ENCODE assay signal across 10 cellular contexts in the genomic region with DNA sequence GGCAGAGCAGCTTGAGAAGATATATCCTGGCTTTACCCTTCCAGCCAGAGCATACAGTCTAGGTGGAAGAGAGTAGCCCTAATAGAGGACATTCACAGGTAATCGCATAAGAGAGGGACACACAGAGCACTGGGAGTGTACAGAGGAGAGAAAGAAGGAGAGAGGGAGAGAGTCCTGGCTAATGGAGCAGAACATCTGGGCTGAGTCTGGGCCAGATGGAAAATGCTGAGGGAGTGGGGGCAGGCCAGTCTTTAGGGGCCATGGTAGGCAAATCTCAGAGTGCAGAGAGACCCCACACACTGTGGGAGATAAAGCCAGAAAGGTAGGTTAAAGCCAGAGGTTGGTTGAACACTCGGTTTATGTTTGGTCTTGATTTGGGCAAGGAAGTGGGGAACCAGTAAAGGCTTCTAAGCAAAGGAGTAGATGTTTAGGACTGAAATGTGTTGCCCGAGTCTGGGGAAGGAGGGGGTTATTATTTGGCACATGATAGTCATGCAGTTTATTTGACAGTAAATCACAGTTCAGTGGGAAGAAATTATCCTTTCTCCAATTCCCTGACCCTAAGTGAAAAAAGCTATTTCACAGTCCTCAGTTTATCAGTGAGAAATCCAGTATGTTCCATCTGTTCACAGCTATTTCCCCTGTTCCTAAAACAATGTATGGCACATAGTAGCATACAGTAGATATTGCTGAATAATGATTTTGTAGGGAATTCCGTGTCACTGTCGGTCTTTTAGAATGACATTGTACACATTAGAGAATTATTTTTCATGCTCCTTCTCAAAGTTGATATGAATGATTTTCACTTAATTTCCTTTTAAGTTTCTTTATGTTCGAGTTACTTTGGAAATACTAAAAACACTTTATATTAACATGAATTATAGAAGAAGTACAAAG. TPM values are rescaled to one million over a fixed set of nuclear protein-coding genes. Genes with fewer than 3 reads are reported as not detected.
A peak's percentile ranks its signal among the peaks of the same experiment; 100 is the strongest.
DNase-seq lines count a peak whose midpoint lies in the region; ATAC-seq and TF ChIP-seq lines count a peak whose summit lies in the region.
"Had no signal": no experiment of that assay in that cellular context is flagged by ENCODE, and none has a peak within 500 bp of the region (broad histone marks: within the 10 kb centered on the region; RNA-seq: fewer than 3 reads in every experiment).

No MANE protein-coding gene starts in this region.

- H3K36me3 ChIP-seq in duodenal mucosa (ENCODE audit: control insufficient read depth in 1 of 2, insufficient read depth in 2 of 2, low read length in 2 of 2) (peaks cover 0 to 4% of the 10 kb centered on the region in 2 donors), muscle layer of colon (ENCODE audit: insufficient read depth, low read length) (peaks cover 10% of the 10 kb centered on the region), thyroid gland (no peaks in the 10 kb centered on the region), HAP-1 (replicated peaks) (no peaks in the 10 kb centered on the region; the same call in 1 of the 2 replicates)

- H3K9me3 ChIP-seq in duodenal mucosa (ENCODE audit: control insufficient read depth in 1 of 2, low read length in 2 of 2), result no peaks in the 10 kb centered on the region
- no peaks in the 10 kb centered on the region for H3K9me3 ChIP-seq in muscle layer of colon (ENCODE audit: low read length)
- H3K9me3 ChIP-seq in thyroid gland, result no peaks in the 10 kb centered on the region
- no peaks in the 10 kb centered on the region for H3K9me3 ChIP-seq in HAP-1

- H3K9ac ChIP-seq in duodenal mucosa (ENCODE audit: low read depth in 1 of 2, low read length in 2 of 2), result no peak overlapping the region
- H3K9ac ChIP-seq in muscle layer of colon (ENCODE audit: low read length), result no peak overlapping the region

- 76 to 78% methylated on average over 6 of the region's 6 CpGs for WGBS in thyroid gland, 2 donors

- H3K4me3 ChIP-seq in duodenal mucosa (ENCODE audit: low read depth in 1 of 2, low read length in 2 of 2) (no peak overlapping the region), muscle layer of colon (ENCODE audit: low read depth in 1 of 2, low read length in 2 of 2) (peak overlapping the region in 1 of 2 donors; percentile 36), thyroid gland (replicated peaks in 1 of 3) (no peak overlapping the region), HAP-1 (no peak overlapping the region)

- DNase-seq in T-helper 1 cell (no peak), thyroid gland (no peak), NCI-H524 (lab: John Stamatoyannopoulos, UW) (no peak), HAP-1 (ENCODE audit: low spot score in 2 of 2) (no peak)
- DNase-seq: 8988T, NCI-H748 treated with DMSO at 0.1 percent for 48 hours had no signal

- no peaks in the 10 kb centered on the region for H3K9me3 Mint-ChIP-seq in T-helper 1 cell treated with Interleukin-12 subunit alpha and Interleukin-12 subunit beta and Interleukin-4 antibody, amounts not matched to agents 30 μg/mL and 1 μg/mL, for 36 hours

- no peak for TF ChIP-seq CTCF in thyroid gland (IDR thresholded peaks at IDR 0.05)

- in situ Hi-C loops in HAP-1 (cut with MboI; ENCODE audit: low sequenced_read_pairs), result no loop called here

- H3K27me3 ChIP-seq in duodenal mucosa (ENCODE audit: control insufficient read depth in 1 of 2, insufficient read depth in 2 of 2, low read length in 2 of 2), result no peaks in the 10 kb centered on the region
- no peaks in the 10 kb centered on the region for H3K27me3 ChIP-seq in muscle layer of colon (ENCODE audit: control insufficient read depth in 1 of 2, insufficient read depth in 2 of 2, low read length in 2 of 2)
- no peaks in the 10 kb centered on the region for H3K27me3 ChIP-seq in thyroid gland
- no peaks in the 10 kb centered on the region for H3K27me3 ChIP-seq in HAP-1 (ENCODE audit: low read depth)

- peaks cover 29% of the 10 kb centered on the region for H3K4me1 Mint-ChIP-seq in T-helper 1 cell treated with Interleukin-12 subunit alpha and Interleukin-12 subunit beta and Interleukin-4 antibody, amounts not matched to agents 30 μg/mL and 1 μg/mL, for 36 hours (ENCODE audit: low read depth)

- H3K27ac Mint-ChIP-seq in T-helper 1 cell treated with Interleukin-12 subunit alpha and Interleukin-12 subunit beta and Interleukin-4 antibody, amounts not matched to agents 30 μg/mL and 1 μg/mL, for 36 hours, result peak overlapping the region; percentile 29

- H3K4me3 Mint-ChIP-seq in T-helper 1 cell treated with Interleukin-12 subunit alpha and Interleukin-12 subunit beta and Interleukin-4 antibody, amounts not matched to agents 30 μg/mL and 1 μg/mL, for 36 hours, result no peak overlapping the region

- H3K4me1 ChIP-seq in duodenal mucosa (ENCODE audit: control insufficient read depth in 1 of 2, insufficient read depth in 2 of 2, low read length in 2 of 2), result peaks cover 0 to 12% of the 10 kb centered on the region in 2 donors
- peaks cover 53% of the 10 kb centered on the region for H3K4me1 ChIP-seq in muscle layer of colon (ENCODE audit: insufficient read depth, low read length)
- peaks cover 39 to 54% of the 10 kb centered on the region in 2 donors for H3K4me1 ChIP-seq in thyroid gland
- H3K4me1 ChIP-seq in HAP-1, result no peaks in the 10 kb centered on the region

- ATAC-seq in GM19324 (IDR thresholded peaks at IDR 0.05; ENCODE audit: low FRiP score, unreplicated experiment), result no peak

- H3K36me3 Mint-ChIP-seq in T-helper 1 cell treated with Interleukin-12 subunit alpha and Interleukin-12 subunit beta and Interleukin-4 antibody, amounts not matched to agents 30 μg/mL and 1 μg/mL, for 36 hours (ENCODE audit: low read depth), result peaks cover 34% of the 10 kb centered on the region

- H3K27me3 Mint-ChIP-seq in T-helper 1 cell treated with Interleukin-12 subunit alpha and Interleukin-12 subunit beta and Interleukin-4 antibody, amounts not matched to agents 30 μg/mL and 1 μg/mL, for 36 hours (ENCODE audit: low read depth), result no peaks in the 10 kb centered on the region

- TF ChIP-seq POLR2A in thyroid gland (IDR thresholded peaks at IDR 0.05), result no peak

- H3K27ac ChIP-seq in duodenal mucosa (ENCODE audit: low read depth, low read length) (peak overlapping the region; percentile 16), muscle layer of colon (ENCODE audit: low read depth, low read length) (peak overlapping the region; percentile 50), thyroid gland (peak overlapping the region; percentile 34 to 71 (median 57))

- intact Hi-C loops in thyroid gland (cut with DNase I), result no loop called here

RNA-seq across cellular contexts. Expression of gene PDHB, which starts 45.7 kb away (rescaled TPM):
- total RNA-seq in thyroid gland, result 100 to 1,000 TPM in 1 of 4 donors, 10 to 100 TPM in 3; 51.5 to 139 (median 77.0) TPM

RNA-seq across cellular contexts. Expression of gene PXK, which starts 55.2 kb away (rescaled TPM):
- 100 to 1,000 TPM in 3 of 4 donors, 10 to 100 TPM in 1; 98.6 to 139 (median 123) TPM for total RNA-seq in thyroid gland
